ENCODE assay signal across 8 cellular contexts in genomic region chr10:117175215-117175900, GRCh38. TPM values are rescaled to one million over a fixed set of nuclear protein-coding genes. Genes with fewer than 3 reads are reported as not detected.
DNase-seq lines count a peak whose midpoint lies in the region; ATAC-seq and TF ChIP-seq lines count a peak whose summit lies in the region.

No MANE protein-coding gene starts in this region.

- peak overlapping the region; percentile 89 to 91 (median 90) for H3K4me3 Mint-ChIP-seq in brain

- no peaks in the 10 kb centered on the region for H3K9me3 ChIP-seq in MG63

- peaks cover 47% of the 10 kb centered on the region for H3K27me3 ChIP-seq in H7 (ENCODE audit: control insufficient read depth, insufficient read depth, low read length)
- peaks cover 19% of the 10 kb centered on the region for H3K27me3 ChIP-seq in MG63

- no peaks in the 10 kb centered on the region for H3K36me3 Mint-ChIP-seq in brain

- peak overlapping the region in 4 of 5 experiments; percentile 13 to 78 (median 38) for H3K27ac Mint-ChIP-seq in brain

- H3K4me3 ChIP-seq in H7 (ENCODE audit: insufficient read depth, low read depth, low read length) (peak overlapping the region; percentile 41), MG63 (peak overlapping the region; percentile 28)

- peaks cover 21% of the 10 kb centered on the region for H3K4me1 Mint-ChIP-seq in brain

- H3K27me3 Mint-ChIP-seq in brain, result peaks cover 56% of the 10 kb centered on the region

- peak in 1 of 2 experiments; percentile 44 for TF ChIP-seq CTCF in brain (conservative IDR thresholded peaks at IDR 0.05)

- ATAC-seq in left colon, result peak; percentile 42

- DNase-seq in NOMO-1 treated with DMSO at 0.1 percent for 48 hours (lab: John Stamatoyannopoulos, UW; ENCODE audit: unreplicated experiment), result peak; percentile 35
- DNase-seq in NOMO-1 treated with dmso at 0.1 percent for 144 hours (lab: John Stamatoyannopoulos, UW; ENCODE audit: unreplicated experiment), result no peak
- peak; percentile 70 for DNase-seq in H7
- DNase-seq in MG63, result no peak
- DNase-seq in left colon, result peak in 1 of 2 donors; percentile 38
- DNase-seq in stimulated activated naive CD4-positive, alpha-beta T cell treated with Interleukin-2 at 50 U/mL for 16 hours (lab: John Stamatoyannopoulos, UW), result peak; percentile 36
- DNase-seq in AG20443 (ENCODE audit: low spot score), result no peak

- no peaks in the 10 kb centered on the region for H3K36me3 ChIP-seq in H7 (replicated peaks; ENCODE audit: control insufficient read depth, insufficient read depth, low read length)
- H3K36me3 ChIP-seq in MG63, result no peaks in the 10 kb centered on the region

- no peaks in the 10 kb centered on the region for H3K9me3 Mint-ChIP-seq in brain

- intact Hi-C loops in left colon (cut with DNase I, micrococcal nuclease), result no loop called here

RNA-seq across cellular contexts. Expression of gene KCNK18, which starts 21.9 kb away (rescaled TPM):
- total RNA-seq in H7 (2014; rRNA removed; shearing (Covaris generic)), result not detected in 2 replicates
- total RNA-seq in MG63 (2014; rRNA removed; shearing (Covaris generic); ENCODE audit: low replicate concordance), result not detected in 2 replicates
- not detected for polyA plus RNA-seq in brain (ENCODE audit: insufficient read depth, low read depth, low replicate concordance)
- total RNA-seq in left colon, result not detected

RNA-seq across cellular contexts. Expression of gene VAX1, which starts 37.3 kb away (rescaled TPM):
- total RNA-seq in H7 (2014; rRNA removed; shearing (Covaris generic)), result 0.62 and 0.81 TPM in 2 replicates
- not detected in 2 replicates for total RNA-seq in MG63 (2014; rRNA removed; shearing (Covaris generic); ENCODE audit: low replicate concordance)
- 0.48 TPM for polyA plus RNA-seq in brain (ENCODE audit: insufficient read depth, low read depth, low replicate concordance)
- not detected for total RNA-seq in left colon

Comparison
In these comparisons a context has a peak if more than half of its experiments do, and no peak if none do; other contexts are left out.
1. DNase-seq: peak in NOMO-1 treated with DMSO at 0.1 percent for 48 hours (single experiment), H7 (single experiment) and stimulated activated naive CD4-positive, alpha-beta T cell treated with Interleukin-2 at 50 U/mL for 16 hours (single experiment); none in NOMO-1 treated with dmso at 0.1 percent for 144 hours (single experiment), MG63 (single experiment) and AG20443 (single experiment).